In the genomic region with DNA sequence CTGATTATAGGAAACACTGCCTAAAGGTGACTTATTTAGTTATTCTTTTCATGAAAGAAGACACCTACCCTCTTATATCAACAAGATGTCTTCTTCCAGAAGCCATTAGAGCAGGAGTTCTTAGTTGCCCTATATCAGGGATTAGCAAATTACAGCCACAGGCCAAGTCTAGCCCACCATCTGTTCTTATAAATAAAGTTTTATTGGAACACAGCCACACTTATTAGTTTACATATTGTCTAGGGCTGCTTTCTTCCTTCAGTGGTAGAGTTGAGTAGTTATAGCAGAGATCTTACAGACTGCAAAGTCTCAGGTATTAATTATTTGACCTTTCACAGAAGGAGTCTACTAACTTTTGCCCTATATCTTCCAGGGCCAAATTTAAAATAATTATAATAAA, we compare ENCODE assay signal across 21 cellular contexts.
DNase-seq lines count a peak whose midpoint lies in the region; ATAC-seq, FAIRE-seq and TF ChIP-seq lines count a peak whose summit lies in the region.
"Had no signal": no experiment of that assay in that cellular context is flagged by ENCODE, and none has a peak within 500 bp of the region (broad histone marks: within the 10 kb centered on the region; RNA-seq: fewer than 3 reads in every experiment).

No MANE protein-coding gene starts in this region.

- TF ChIP-seq RAD21 in GM12878 (IDR thresholded peaks at IDR 0.05; ENCODE audit: insufficient read depth, low read depth, low read length): no peak

- no peak for ATAC-seq in right cardiac atrium
- ATAC-seq in GM12878: no peak
- ATAC-seq in upper lobe of left lung (ENCODE audit: low FRiP score in 2 of 2): no peak
- ATAC-seq: A549; CD8-positive, alpha-beta T cell had no signal

- H4K20me1 ChIP-seq in GM12878 (ENCODE audit: control insufficient read depth, insufficient read depth): no peaks in the 10 kb centered on the region
- H4K20me1 ChIP-seq: BLaER1 treated with 17β-estradiol and CSF1 and Interleukin-3, amounts not matched to agents 10 nM and 100 nM had no signal

- H3K79me2 ChIP-seq in GM12878 (ENCODE audit: control insufficient read depth, insufficient read depth, low read length): no peaks in the 10 kb centered on the region

- no peak overlapping the region for H3K4me2 ChIP-seq in GM12878 (ENCODE audit: control insufficient read depth, insufficient read depth)
- H3K4me2 ChIP-seq: A549; BLaER1 treated with 17β-estradiol and CSF1 and Interleukin-3, amounts not matched to agents 10 nM and 100 nM had no signal

- FAIRE-seq in GM12878 (lab: Jason Lieb, UNC) (no peak), urothelium cell line (lab: Jason Lieb, UNC) (no peak)
- FAIRE-seq: A549, D721Med, GM12891, GM19239 had no signal

- no peaks in the 10 kb centered on the region for H3K9me3 ChIP-seq in cardiac muscle cell (ENCODE audit: low read depth)
- H3K9me3 ChIP-seq in right cardiac atrium (ENCODE audit: control insufficient read depth, low read length): no peaks in the 10 kb centered on the region
- no peaks in the 10 kb centered on the region for H3K9me3 ChIP-seq in GM12878 (replicated peaks; ENCODE audit: control insufficient read depth, insufficient read depth, low read length)
- no peaks in the 10 kb centered on the region for H3K9me3 ChIP-seq in upper lobe of left lung
- H3K9me3 ChIP-seq: A549, Caco-2 had no signal

- H3K9ac ChIP-seq in GM12878 (ENCODE audit: control insufficient read depth, insufficient read depth, low read length): no peak overlapping the region
- H3K9ac ChIP-seq: BLaER1 treated with 17β-estradiol and CSF1 and Interleukin-3, amounts not matched to agents 10 nM and 100 nM had no signal

- TF ChIP-seq POLR2A in GM12878 (IDR thresholded peaks at IDR 0.05; ENCODE audit: low read depth, low read length): no peak
- no peak for TF ChIP-seq POLR2A in upper lobe of left lung (IDR thresholded peaks at IDR 0.05)

- TF ChIP-seq EP300 in GM12878 (IDR thresholded peaks at IDR 0.05; ENCODE audit: borderline replicate concordance in 1 of 2, control insufficient read depth in 1 of 2, low read depth in 2 of 2, low read length in 2 of 2): no peak
- no peak for TF ChIP-seq EP300 in upper lobe of left lung (IDR thresholded peaks at IDR 0.05)

- H3K27me3 ChIP-seq in cardiac muscle cell (no peaks in the 10 kb centered on the region), right cardiac atrium (ENCODE audit: control insufficient read depth, insufficient read depth) (no peaks in the 10 kb centered on the region), GM12878 (replicated peaks in 1 of 2; ENCODE audit: control insufficient read depth in 2 of 2, insufficient read depth in 2 of 2, low read length in 1 of 2) (no peaks in the 10 kb centered on the region), upper lobe of left lung (no peaks in the 10 kb centered on the region)
- H3K27me3 ChIP-seq: BLaER1 treated with 17β-estradiol and CSF1 and Interleukin-3, amounts not matched to agents 10 nM and 100 nM had no signal

- TF ChIP-seq CTCF in cardiac muscle cell (IDR thresholded peaks at IDR 0.05; ENCODE audit: low read depth, low read length) (no peak), GM12878 (IDR thresholded peaks at IDR 0.05 in 2 of 3, conservative IDR thresholded peaks at IDR 0.05 in 1 of 3; ENCODE audit: control insufficient read depth in 2 of 3, extremely low read depth in 1 of 3, insufficient read depth in 1 of 3, low read depth in 3 of 3, low read length in 3 of 3) (no peak), upper lobe of left lung (IDR thresholded peaks at IDR 0.05) (no peak)

- SMC1A ChIA-PET in GM12878 (lab: Charles Lee; ENCODE audit: uncharacterized antibody, unreplicated experiment): no interaction called here

- DNase-seq in cardiac muscle cell (ENCODE audit: low read depth in 1 of 2, low spot score in 1 of 2): no peak
- no peak for DNase-seq in right cardiac atrium
- DNase-seq in NCI-H82 treated with DMSO at 0.1 percent for 48 hours (lab: John Stamatoyannopoulos, UW; ENCODE audit: unreplicated experiment): peak; percentile 41
- DNase-seq in GM12878 (ENCODE audit: low read depth, low spot score): no peak
- DNase-seq in urothelium cell line (ENCODE audit: low spot score): no peak
- no peak for DNase-seq in G401 (ENCODE audit: low spot score)
- DNase-seq in upper lobe of left lung: no peak
- DNase-seq: AML-193; Caco-2; Calu3; CD4-positive, alpha-beta T cell; CD8-positive, alpha-beta T cell; DMS79 treated with DMSO at 0.1 percent for 48 hours; GDM1 had no signal

- POLR2A ChIA-PET in GM12878 (lab: Charles Lee): no interaction called here

- in situ Hi-C loops in GM12878 (cut with MboI): no loop called here
- in situ Hi-C loops in G401 (cut with HindIII; ENCODE audit: low sequenced_read_pairs): no loop called here

- peak overlapping the region; percentile 97 for H3K27ac ChIP-seq in cardiac muscle cell
- no peak overlapping the region for H3K27ac ChIP-seq in right cardiac atrium (ENCODE audit: low read length)
- no peak overlapping the region for H3K27ac ChIP-seq in GM12878 (ENCODE audit: control insufficient read depth, insufficient read depth)
- no peak overlapping the region for H3K27ac ChIP-seq in upper lobe of left lung
- H3K27ac ChIP-seq: 22Rv1; A549; BLaER1 treated with 17β-estradiol and CSF1 and Interleukin-3, amounts not matched to agents 10 nM and 100 nM; C4-2B had no signal

- no peak overlapping the region for H2AFZ ChIP-seq in GM12878 (ENCODE audit: control insufficient read depth, low read depth, low read length)

- H3K36me3 ChIP-seq in cardiac muscle cell (no peaks in the 10 kb centered on the region), GM12878 (ENCODE audit: control insufficient read depth in 2 of 2, insufficient read depth in 2 of 2, low read length in 1 of 2) (no peaks in the 10 kb centered on the region), upper lobe of left lung (no peaks in the 10 kb centered on the region)
- H3K36me3 ChIP-seq: BLaER1 treated with 17β-estradiol and CSF1 and Interleukin-3, amounts not matched to agents 10 nM and 100 nM had no signal

- H3K4me1 ChIP-seq in cardiac muscle cell (ENCODE audit: low read depth) (peaks cover 16% of the 10 kb centered on the region), right cardiac atrium (ENCODE audit: control insufficient read depth, insufficient read depth, low read length) (no peaks in the 10 kb centered on the region), GM12878 (ENCODE audit: control insufficient read depth, insufficient read depth, low read length) (no peaks in the 10 kb centered on the region), upper lobe of left lung (no peaks in the 10 kb centered on the region)
- H3K4me1 ChIP-seq: A549; BLaER1 treated with 17β-estradiol and CSF1 and Interleukin-3, amounts not matched to agents 10 nM and 100 nM; Caco-2 had no signal

- CTCF ChIA-PET in GM12878 (lab: Yijun Ruan, JAX): no interaction called here

- H3K4me3 ChIP-seq in cardiac muscle cell (no peak overlapping the region), right cardiac atrium (ENCODE audit: low read length) (no peak overlapping the region), GM12878 (no peak overlapping the region), upper lobe of left lung (no peak overlapping the region)
- H3K4me3 ChIP-seq: A549; BLaER1 treated with 17β-estradiol and CSF1 and Interleukin-3, amounts not matched to agents 10 nM and 100 nM had no signal

- BruUV-seq in GM12878 (replicated peaks; lab: Mats Ljungman, UMichigan): no TSS peak

- intact Hi-C loops in right cardiac atrium (cut with DNase I) (no loop called here), GM12878 (cut with micrococcal nuclease; ENCODE audit: unreplicated experiment) (no loop called here)

- RAD21 ChIA-PET in GM12878 (lab: Charles Lee; ENCODE audit: unreplicated experiment): no interaction called here

TF ChIP-seq in GM12878, 131 proteins besides CTCF, POLR2A, EP300 and RAD21:
- no peak for TF ChIP-seq SIN3A (IDR thresholded peaks at IDR 0.05; ENCODE audit: low read depth, low read length)
- TF ChIP-seq, protein P1, sequence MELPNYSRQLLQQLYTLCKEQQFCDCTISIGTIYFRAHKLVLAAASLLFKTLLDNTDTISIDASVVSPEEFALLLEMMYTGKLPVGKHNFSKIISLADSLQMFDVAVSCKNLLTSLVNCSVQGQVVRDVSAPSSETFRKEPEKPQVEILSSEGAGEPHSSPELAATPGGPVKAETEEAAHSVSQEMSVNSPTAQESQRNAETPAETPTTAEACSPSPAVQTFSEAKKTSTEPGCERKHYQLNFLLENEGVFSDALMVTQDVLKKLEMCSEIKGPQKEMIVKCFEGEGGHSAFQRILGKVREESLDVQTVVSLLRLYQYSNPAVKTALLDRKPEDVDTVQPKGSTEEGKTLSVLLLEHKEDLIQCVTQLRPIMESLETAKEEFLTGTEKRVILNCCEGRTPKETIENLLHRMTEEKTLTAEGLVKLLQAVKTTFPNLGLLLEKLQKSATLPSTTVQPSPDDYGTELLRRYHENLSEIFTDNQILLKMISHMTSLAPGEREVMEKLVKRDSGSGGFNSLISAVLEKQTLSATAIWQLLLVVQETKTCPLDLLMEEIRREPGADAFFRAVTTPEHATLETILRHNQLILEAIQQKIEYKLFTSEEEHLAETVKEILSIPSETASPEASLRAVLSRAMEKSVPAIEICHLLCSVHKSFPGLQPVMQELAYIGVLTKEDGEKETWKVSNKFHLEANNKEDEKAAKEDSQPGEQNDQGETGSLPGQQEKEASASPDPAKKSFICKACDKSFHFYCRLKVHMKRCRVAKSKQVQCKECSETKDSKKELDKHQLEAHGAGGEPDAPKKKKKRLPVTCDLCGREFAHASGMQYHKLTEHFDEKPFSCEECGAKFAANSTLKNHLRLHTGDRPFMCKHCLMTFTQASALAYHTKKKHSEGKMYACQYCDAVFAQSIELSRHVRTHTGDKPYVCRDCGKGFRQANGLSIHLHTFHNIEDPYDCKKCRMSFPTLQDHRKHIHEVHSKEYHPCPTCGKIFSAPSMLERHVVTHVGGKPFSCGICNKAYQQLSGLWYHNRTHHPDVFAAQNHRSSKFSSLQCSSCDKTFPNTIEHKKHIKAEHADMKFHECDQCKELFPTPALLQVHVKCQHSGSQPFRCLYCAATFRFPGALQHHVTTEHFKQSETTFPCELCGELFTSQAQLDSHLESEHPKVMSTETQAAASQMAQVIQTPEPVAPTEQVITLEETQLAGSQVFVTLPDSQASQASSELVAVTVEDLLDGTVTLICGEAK (IDR thresholded peaks at IDR 0.05; ENCODE audit: borderline replicate concordance): 0 out of 2 replicates have a peak, but pooled peaks have one; percentile 29
